ENCODE assay signal across 1 cellular context in genomic region chr6:11282245-11282644, GRCh38.
TF ChIP-seq lines count a peak whose summit lies in the region.

No MANE protein-coding gene starts in this region.

TF ChIP-seq in HepG2, 621 proteins besides CTCF, POLR2A, EP300 and RAD21 (continued from another document and continues in another):
- TF ChIP-seq HOMEZ (CRISPR knock-in tag; IDR thresholded peaks at IDR 0.05; ENCODE audit: low read depth) (peak; percentile 68; the same call in 1 of the 2 replicates), ZNF431 (CRISPR knock-in tag; IDR thresholded peaks at IDR 0.05; ENCODE audit: borderline replicate concordance, low read depth) (no peak), ZNF407 (CRISPR knock-in tag; IDR thresholded peaks at IDR 0.05; ENCODE audit: not compliant biosample characterization) (no peak), RAD51 (IDR thresholded peaks at IDR 0.05; ENCODE audit: borderline replicate concordance) (no peak), ZNF501 (CRISPR knock-in tag; IDR thresholded peaks at IDR 0.05) (no peak), ZNF136 (CRISPR knock-in tag; IDR thresholded peaks at IDR 0.05; ENCODE audit: low read depth) (no peak), ZFP62 (CRISPR knock-in tag; IDR thresholded peaks at IDR 0.05) (no peak), POGZ (CRISPR knock-in tag; IDR thresholded peaks at IDR 0.05) (peak; percentile 54; the same call in 1 of the 2 replicates), ZNF296 (CRISPR knock-in tag; conservative IDR thresholded peaks at IDR 0.05) (no peak), CCAR2 (optimal IDR thresholded peaks at IDR 0.05; ENCODE audit: low read depth, low read length) (no peak), ZMYM3 (CRISPR knock-in tag; IDR thresholded peaks at IDR 0.05) (no peak), MXI1 (IDR thresholded peaks at IDR 0.05; ENCODE audit: borderline replicate concordance, low read depth, low read length) (no peak), SMAD3 (CRISPR knock-in tag; IDR thresholded peaks at IDR 0.05) (no peak), IKZF4 (CRISPR knock-in tag; IDR thresholded peaks at IDR 0.05; ENCODE audit: borderline replicate concordance, low read depth, not compliant biosample characterization) (no peak), SP140L (CRISPR knock-in tag; IDR thresholded peaks at IDR 0.05; ENCODE audit: borderline replicate concordance) (no peak), ZNF788 (CRISPR knock-in tag; IDR thresholded peaks at IDR 0.05; ENCODE audit: borderline replicate concordance) (0 out of 2 replicates have a peak, but pooled peaks have one; percentile 34), ZNF552 (CRISPR knock-in tag; IDR thresholded peaks at IDR 0.05; ENCODE audit: borderline replicate concordance) (no peak), ZBTB37 (CRISPR knock-in tag; IDR thresholded peaks at IDR 0.05) (no peak), NCOR1 (IDR thresholded peaks at IDR 0.05; ENCODE audit: borderline replicate concordance, low read length) (no peak), CHCHD3 (CRISPR knock-in tag; IDR thresholded peaks at IDR 0.05) (no peak), RXRB (CRISPR knock-in tag; IDR thresholded peaks at IDR 0.05; ENCODE audit: borderline replicate concordance) (peak; percentile 65; the same call in 1 of the 2 replicates), TSC22D2 (CRISPR knock-in tag; IDR thresholded peaks at IDR 0.05; ENCODE audit: borderline replicate concordance) (no peak), SCMH1 (CRISPR knock-in tag; IDR thresholded peaks at IDR 0.05; ENCODE audit: borderline replicate concordance) (no peak), GMEB1 (CRISPR knock-in tag; IDR thresholded peaks at IDR 0.05; ENCODE audit: borderline replicate concordance) (no peak), IRF2 (CRISPR knock-in tag; IDR thresholded peaks at IDR 0.05) (peak; percentile 27; the same call in 1 of the 2 replicates), ZKSCAN8 (CRISPR knock-in tag; IDR thresholded peaks at IDR 0.05; ENCODE audit: borderline replicate concordance) (0 out of 2 replicates have a peak, but pooled peaks have one; percentile 25), SIX4 (CRISPR knock-in tag; IDR thresholded peaks at IDR 0.05) (no peak), FOXA3 (CRISPR knock-in tag; IDR thresholded peaks at IDR 0.05) (peak; percentile 59), ZC3H4 (CRISPR knock-in tag; IDR thresholded peaks at IDR 0.05; ENCODE audit: borderline replicate concordance) (no peak), ZNF558 (CRISPR knock-in tag; IDR thresholded peaks at IDR 0.05; ENCODE audit: borderline replicate concordance) (no peak), SUZ12 (IDR thresholded peaks at IDR 0.05; ENCODE audit: low read depth, low read length) (no peak), AGO1 (IDR thresholded peaks at IDR 0.05; ENCODE audit: low read depth, low read length, poor library complexity, severe bottlenecking) (no peak), GATAD1 (CRISPR knock-in tag; IDR thresholded peaks at IDR 0.05) (0 out of 2 replicates have a peak, but pooled peaks have one; percentile 31), PHF21A (CRISPR knock-in tag; IDR thresholded peaks at IDR 0.05) (no peak), FOXP1 (IDR thresholded peaks at IDR 0.05) (no peak), FOXP1 (CRISPR knock-in tag; IDR thresholded peaks at IDR 0.05) (peak; percentile 22; the same call in 1 of the 2 replicates), GPN1 (CRISPR knock-in tag; IDR thresholded peaks at IDR 0.05; ENCODE audit: borderline replicate concordance) (no peak), ZFP90 (CRISPR knock-in tag; IDR thresholded peaks at IDR 0.05; ENCODE audit: borderline replicate concordance) (no peak), ZFP82 (CRISPR knock-in tag; IDR thresholded peaks at IDR 0.05; ENCODE audit: borderline replicate concordance) (no peak), ZNF3 (CRISPR knock-in tag; IDR thresholded peaks at IDR 0.05) (no peak), ETV5 (CRISPR knock-in tag; IDR thresholded peaks at IDR 0.05; ENCODE audit: borderline replicate concordance) (peak; percentile 77; the same call in 1 of the 2 replicates), SKI (IDR thresholded peaks at IDR 0.05; ENCODE audit: partially characterized antibody) (peak; percentile 33), TFAP4 (IDR thresholded peaks at IDR 0.05; ENCODE audit: borderline replicate concordance, low read depth) (peak; percentile 95), SNAPC4 (CRISPR knock-in tag; IDR thresholded peaks at IDR 0.05) (no peak), HOXD1 (CRISPR knock-in tag; IDR thresholded peaks at IDR 0.05) (no peak), ZNF761 (CRISPR knock-in tag; conservative IDR thresholded peaks at IDR 0.05) (no peak), CREM (IDR thresholded peaks at IDR 0.05) (no peak), CREM (CRISPR knock-in tag; IDR thresholded peaks at IDR 0.05) (no peak), ZNF878 (CRISPR knock-in tag; IDR thresholded peaks at IDR 0.05) (no peak), POLR2AphosphoS2 (IDR thresholded peaks at IDR 0.05; ENCODE audit: low read depth, low read length) (no peak)
